1 cellular context compared by ENCODE assay signal in genomic region chr1:23168462-23169218, GRCh38.
A peak's percentile ranks its signal among the peaks of the same experiment; 100 is the strongest.
TF ChIP-seq lines count a peak whose summit lies in the region.

Gene LUZP1, minus strand, starts transcription at chr1:23168856.

TF ChIP-seq in HepG2, 621 proteins besides CTCF, POLR2A, EP300 and RAD21 (continued from another document and continues in another):
- TF ChIP-seq SNAPC4 (CRISPR knock-in tag; IDR thresholded peaks at IDR 0.05) (no peak), ZNF20 (CRISPR knock-in tag; IDR thresholded peaks at IDR 0.05) (no peak), SRSF1 (optimal IDR thresholded peaks at IDR 0.05; ENCODE audit: low read depth, low read length) (peak; percentile 50), MBD4 (IDR thresholded peaks at IDR 0.05; ENCODE audit: borderline replicate concordance, low read length) (no peak), RXRB (CRISPR knock-in tag; IDR thresholded peaks at IDR 0.05; ENCODE audit: borderline replicate concordance) (no peak), ZNF441 (CRISPR knock-in tag; IDR thresholded peaks at IDR 0.05; ENCODE audit: borderline replicate concordance) (no peak), ZNF18 (CRISPR knock-in tag; IDR thresholded peaks at IDR 0.05; ENCODE audit: insufficient replicate concordance) (no peak), ZNF674 (CRISPR knock-in tag; IDR thresholded peaks at IDR 0.05; ENCODE audit: low read depth) (no peak), TCF7L2 (IDR thresholded peaks at IDR 0.05; ENCODE audit: low read depth, low read length) (no peak), SUZ12 (IDR thresholded peaks at IDR 0.05; ENCODE audit: low read depth, low read length) (no peak), GATAD2A (CRISPR knock-in tag; IDR thresholded peaks at IDR 0.05) (peak; percentile 26; the same call in 1 of the 2 replicates), YY1 (IDR thresholded peaks at IDR 0.05; ENCODE audit: insufficient read depth, insufficient replicate concordance, low read depth, low read length) (no peak), BHLHE40 (IDR thresholded peaks at IDR 0.05; ENCODE audit: low read length) (no peak), MTF2 (CRISPR knock-in tag; IDR thresholded peaks at IDR 0.05; ENCODE audit: borderline replicate concordance) (no peak), ZNF512 (CRISPR knock-in tag; IDR thresholded peaks at IDR 0.05) (no peak), ZKSCAN8 (CRISPR knock-in tag; IDR thresholded peaks at IDR 0.05; ENCODE audit: borderline replicate concordance) (no peak), ZNF143 (CRISPR knock-in tag; IDR thresholded peaks at IDR 0.05) (no peak), ZNF329 (CRISPR knock-in tag; IDR thresholded peaks at IDR 0.05; ENCODE audit: low read depth) (no peak), JARID2 (CRISPR knock-in tag; IDR thresholded peaks at IDR 0.05; ENCODE audit: insufficient replicate concordance) (no peak), ATF3 (CRISPR knock-in tag; IDR thresholded peaks at IDR 0.05) (0 out of 2 replicates have a peak, but pooled peaks have one; percentile 8), TEAD3 (CRISPR knock-in tag; optimal IDR thresholded peaks at IDR 0.05; ENCODE audit: borderline replicate concordance) (no peak), ZSCAN31 (CRISPR knock-in tag; IDR thresholded peaks at IDR 0.05; ENCODE audit: low read depth) (0 out of 2 replicates have a peak, but pooled peaks have one; percentile 28), PCBP1 (IDR thresholded peaks at IDR 0.05; ENCODE audit: borderline replicate concordance, low read depth, low read length) (no peak), MTA1 (CRISPR knock-in tag; IDR thresholded peaks at IDR 0.05; ENCODE audit: borderline replicate concordance) (peak; percentile 60; the same call in 1 of the 2 replicates)
- TF ChIP-seq, protein P1, sequence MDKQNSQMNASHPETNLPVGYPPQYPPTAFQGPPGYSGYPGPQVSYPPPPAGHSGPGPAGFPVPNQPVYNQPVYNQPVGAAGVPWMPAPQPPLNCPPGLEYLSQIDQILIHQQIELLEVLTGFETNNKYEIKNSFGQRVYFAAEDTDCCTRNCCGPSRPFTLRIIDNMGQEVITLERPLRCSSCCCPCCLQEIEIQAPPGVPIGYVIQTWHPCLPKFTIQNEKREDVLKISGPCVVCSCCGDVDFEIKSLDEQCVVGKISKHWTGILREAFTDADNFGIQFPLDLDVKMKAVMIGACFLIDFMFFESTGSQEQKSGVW (CRISPR knock-in tag; IDR thresholded peaks at IDR 0.05; ENCODE audit: borderline replicate concordance) = no peak
- TF ChIP-seq, protein P2, sequence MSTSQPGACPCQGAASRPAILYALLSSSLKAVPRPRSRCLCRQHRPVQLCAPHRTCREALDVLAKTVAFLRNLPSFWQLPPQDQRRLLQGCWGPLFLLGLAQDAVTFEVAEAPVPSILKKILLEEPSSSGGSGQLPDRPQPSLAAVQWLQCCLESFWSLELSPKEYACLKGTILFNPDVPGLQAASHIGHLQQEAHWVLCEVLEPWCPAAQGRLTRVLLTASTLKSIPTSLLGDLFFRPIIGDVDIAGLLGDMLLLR (CRISPR knock-in tag; IDR thresholded peaks at IDR 0.05) = no peak
- TF ChIP-seq, protein P3, sequence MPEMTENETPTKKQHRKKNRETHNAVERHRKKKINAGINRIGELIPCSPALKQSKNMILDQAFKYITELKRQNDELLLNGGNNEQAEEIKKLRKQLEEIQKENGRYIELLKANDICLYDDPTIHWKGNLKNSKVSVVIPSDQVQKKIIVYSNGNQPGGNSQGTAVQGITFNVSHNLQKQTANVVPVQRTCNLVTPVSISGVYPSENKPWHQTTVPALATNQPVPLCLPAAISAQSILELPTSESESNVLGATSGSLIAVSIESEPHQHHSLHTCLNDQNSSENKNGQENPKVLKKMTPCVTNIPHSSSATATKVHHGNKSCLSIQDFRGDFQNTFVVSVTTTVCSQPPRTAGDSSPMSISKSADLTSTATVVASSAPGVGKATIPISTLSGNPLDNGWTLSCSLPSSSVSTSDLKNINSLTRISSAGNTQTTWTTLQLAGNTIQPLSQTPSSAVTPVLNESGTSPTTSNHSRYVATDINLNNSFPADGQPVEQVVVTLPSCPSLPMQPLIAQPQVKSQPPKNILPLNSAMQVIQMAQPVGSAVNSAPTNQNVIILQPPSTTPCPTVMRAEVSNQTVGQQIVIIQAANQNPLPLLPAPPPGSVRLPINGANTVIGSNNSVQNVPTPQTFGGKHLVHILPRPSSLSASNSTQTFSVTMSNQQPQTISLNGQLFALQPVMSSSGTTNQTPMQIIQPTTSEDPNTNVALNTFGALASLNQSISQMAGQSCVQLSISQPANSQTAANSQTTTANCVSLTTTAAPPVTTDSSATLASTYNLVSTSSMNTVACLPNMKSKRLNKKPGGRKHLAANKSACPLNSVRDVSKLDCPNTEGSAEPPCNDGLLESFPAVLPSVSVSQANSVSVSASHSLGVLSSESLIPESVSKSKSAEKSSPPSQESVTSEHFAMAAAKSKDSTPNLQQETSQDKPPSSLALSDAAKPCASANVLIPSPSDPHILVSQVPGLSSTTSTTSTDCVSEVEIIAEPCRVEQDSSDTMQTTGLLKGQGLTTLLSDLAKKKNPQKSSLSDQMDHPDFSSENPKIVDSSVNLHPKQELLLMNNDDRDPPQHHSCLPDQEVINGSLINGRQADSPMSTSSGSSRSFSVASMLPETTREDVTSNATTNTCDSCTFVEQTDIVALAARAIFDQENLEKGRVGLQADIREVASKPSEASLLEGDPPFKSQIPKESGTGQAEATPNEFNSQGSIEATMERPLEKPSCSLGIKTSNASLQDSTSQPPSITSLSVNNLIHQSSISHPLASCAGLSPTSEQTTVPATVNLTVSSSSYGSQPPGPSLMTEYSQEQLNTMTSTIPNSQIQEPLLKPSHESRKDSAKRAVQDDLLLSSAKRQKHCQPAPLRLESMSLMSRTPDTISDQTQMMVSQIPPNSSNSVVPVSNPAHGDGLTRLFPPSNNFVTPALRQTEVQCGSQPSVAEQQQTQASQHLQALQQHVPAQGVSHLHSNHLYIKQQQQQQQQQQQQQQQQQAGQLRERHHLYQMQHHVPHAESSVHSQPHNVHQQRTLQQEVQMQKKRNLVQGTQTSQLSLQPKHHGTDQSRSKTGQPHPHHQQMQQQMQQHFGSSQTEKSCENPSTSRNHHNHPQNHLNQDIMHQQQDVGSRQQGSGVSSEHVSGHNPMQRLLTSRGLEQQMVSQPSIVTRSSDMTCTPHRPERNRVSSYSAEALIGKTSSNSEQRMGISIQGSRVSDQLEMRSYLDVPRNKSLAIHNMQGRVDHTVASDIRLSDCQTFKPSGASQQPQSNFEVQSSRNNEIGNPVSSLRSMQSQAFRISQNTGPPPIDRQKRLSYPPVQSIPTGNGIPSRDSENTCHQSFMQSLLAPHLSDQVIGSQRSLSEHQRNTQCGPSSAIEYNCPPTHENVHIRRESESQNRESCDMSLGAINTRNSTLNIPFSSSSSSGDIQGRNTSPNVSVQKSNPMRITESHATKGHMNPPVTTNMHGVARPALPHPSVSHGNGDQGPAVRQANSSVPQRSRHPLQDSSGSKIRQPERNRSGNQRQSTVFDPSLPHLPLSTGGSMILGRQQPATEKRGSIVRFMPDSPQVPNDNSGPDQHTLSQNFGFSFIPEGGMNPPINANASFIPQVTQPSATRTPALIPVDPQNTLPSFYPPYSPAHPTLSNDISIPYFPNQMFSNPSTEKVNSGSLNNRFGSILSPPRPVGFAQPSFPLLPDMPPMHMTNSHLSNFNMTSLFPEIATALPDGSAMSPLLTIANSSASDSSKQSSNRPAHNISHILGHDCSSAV (CRISPR knock-in tag; IDR thresholded peaks at IDR 0.05; ENCODE audit: borderline replicate concordance) = no peak
- TF ChIP-seq, protein P4, sequence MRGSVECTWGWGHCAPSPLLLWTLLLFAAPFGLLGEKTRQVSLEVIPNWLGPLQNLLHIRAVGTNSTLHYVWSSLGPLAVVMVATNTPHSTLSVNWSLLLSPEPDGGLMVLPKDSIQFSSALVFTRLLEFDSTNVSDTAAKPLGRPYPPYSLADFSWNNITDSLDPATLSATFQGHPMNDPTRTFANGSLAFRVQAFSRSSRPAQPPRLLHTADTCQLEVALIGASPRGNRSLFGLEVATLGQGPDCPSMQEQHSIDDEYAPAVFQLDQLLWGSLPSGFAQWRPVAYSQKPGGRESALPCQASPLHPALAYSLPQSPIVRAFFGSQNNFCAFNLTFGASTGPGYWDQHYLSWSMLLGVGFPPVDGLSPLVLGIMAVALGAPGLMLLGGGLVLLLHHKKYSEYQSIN (CRISPR knock-in tag; IDR thresholded peaks at IDR 0.05; ENCODE audit: borderline replicate concordance) = no peak
- TF ChIP-seq, protein P5, sequence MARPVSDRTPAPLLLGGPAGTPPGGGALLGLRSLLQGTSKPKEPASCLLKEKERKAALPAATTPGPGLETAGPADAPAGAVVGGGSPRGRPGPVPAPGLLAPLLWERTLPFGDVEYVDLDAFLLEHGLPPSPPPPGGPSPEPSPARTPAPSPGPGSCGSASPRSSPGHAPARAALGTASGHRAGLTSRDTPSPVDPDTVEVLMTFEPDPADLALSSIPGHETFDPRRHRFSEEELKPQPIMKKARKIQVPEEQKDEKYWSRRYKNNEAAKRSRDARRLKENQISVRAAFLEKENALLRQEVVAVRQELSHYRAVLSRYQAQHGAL (CRISPR knock-in tag; IDR thresholded peaks at IDR 0.05; ENCODE audit: not compliant biosample characterization) = no peak
